8 cellular contexts compared by ENCODE assay signal in the genomic region with DNA sequence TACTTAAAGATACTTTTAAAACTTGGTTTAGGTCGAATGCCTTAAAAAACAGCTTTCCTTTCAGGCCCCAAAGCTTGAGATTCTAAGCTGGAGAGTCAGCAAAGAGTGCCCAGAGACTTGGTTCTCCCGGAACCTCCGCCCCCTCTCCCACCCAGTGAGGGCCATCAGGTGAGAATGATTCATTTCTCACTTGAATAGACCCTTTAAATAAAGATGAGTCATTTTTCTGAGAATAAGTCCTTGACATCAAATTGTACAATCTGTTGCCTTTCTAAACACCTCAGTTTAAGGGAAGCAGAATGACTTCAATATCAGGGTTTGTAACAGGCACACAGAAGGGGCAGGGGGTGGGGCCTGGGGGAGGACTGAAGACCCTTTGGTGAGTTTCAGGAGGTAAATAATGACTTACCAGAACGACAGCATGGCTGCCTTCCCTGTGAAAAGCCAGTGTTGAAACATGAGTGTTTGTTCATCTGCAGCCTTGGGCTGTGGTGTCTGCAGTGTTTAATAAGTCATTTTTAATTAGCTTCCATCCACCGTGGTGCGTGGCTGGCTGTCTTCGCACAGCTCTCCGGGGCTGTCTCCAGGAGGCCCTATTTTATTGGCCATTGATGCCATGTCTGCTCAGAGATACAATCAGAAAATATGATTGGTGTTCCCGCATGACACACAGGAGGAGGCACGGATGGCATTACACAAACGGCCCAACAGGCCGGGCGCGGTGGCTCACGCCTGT.
DNase-seq lines count a peak whose midpoint lies in the region; ATAC-seq and TF ChIP-seq lines count a peak whose summit lies in the region.

No MANE protein-coding gene starts in this region.

- BruUV-seq in A673 (replicated peaks; lab: Mats Ljungman, UMichigan) = no TSS peak

- H3K4me3 ChIP-seq in A673 (ENCODE audit: low read depth, low read length, poor library complexity, severe bottlenecking) = no peak overlapping the region

- peaks cover 30% of the 10 kb centered on the region for H3K27me3 Mint-ChIP-seq in chondrocyte (ENCODE audit: low read depth)

- no peaks in the 10 kb centered on the region for H3K36me3 Mint-ChIP-seq in chondrocyte (ENCODE audit: low read depth)

- H3K27me3 ChIP-seq in A673 (replicated peaks; ENCODE audit: insufficient read depth, low read depth, low read length, poor library complexity) = no peaks in the 10 kb centered on the region

- no peaks in the 10 kb centered on the region for H3K36me3 ChIP-seq in A673 (ENCODE audit: insufficient read depth, low read length, poor library complexity, severe bottlenecking)

- CTCF ChIA-PET in A673 (lab: Charles Lee) = interaction anchor here (0.6 to 0.8 kb wide), 6 partner anchors 203 to 1943 kb away, joined by 5 to 6 read pairs (median 5); no protein-coding TSS in a partner anchor

- H3K4me1 ChIP-seq in A673 (ENCODE audit: insufficient read depth, low read length, poor library complexity, severe bottlenecking) = peaks cover 10% of the 10 kb centered on the region

- DNase-seq in A673 (ENCODE audit: low spot score) = peak; percentile 21
- DNase-seq in MV-4-11 (lab: John Stamatoyannopoulos, UW) = peak; percentile 39
- no peak for DNase-seq in chondrocyte (ENCODE audit: low spot score)
- peak; percentile 11 for DNase-seq in stimulated activated CD4-positive, alpha-beta T cell treated with anti-CD3 and anti-CD28 coated beads, Interleukin-4, amount 100 ng/mL, for 24 hours
- DNase-seq in NCI-H1105 treated with DMSO at 0.1 percent for 48 hours (lab: John Stamatoyannopoulos, UW) = no peak
- DNase-seq in erythroblast (lab: John Stamatoyannopoulos, UW) = no peak
- no peak for DNase-seq in NAMALWA (ENCODE audit: low spot score)

- H3K4me1 Mint-ChIP-seq in chondrocyte (ENCODE audit: low read depth) = peaks cover 13% of the 10 kb centered on the region

- intact Hi-C loops in A673 (cut with micrococcal nuclease; ENCODE audit: unreplicated experiment) = loop anchor here (2.0 kb wide), 1 partner anchor 289 kb away; no protein-coding TSS in a partner anchor

- TF ChIP-seq CTCF in A673 (conservative IDR thresholded peaks at IDR 0.05; ENCODE audit: low read depth, low read length) (no peak), chondrocyte (IDR thresholded peaks at IDR 0.05) (no peak)

- no peak overlapping the region for H3K27ac ChIP-seq in A673 (ENCODE audit: low read depth, low read length, poor library complexity, severe bottlenecking)

- no peak overlapping the region for H3K4me3 Mint-ChIP-seq in chondrocyte (ENCODE audit: unreplicated experiment)

- TF ChIP-seq POLR2A in erythroblast (IDR thresholded peaks at IDR 0.05; ENCODE audit: low read length) = no peak

- H3K9me3 ChIP-seq in A673 (ENCODE audit: low read depth, low read length, poor library complexity, severe bottlenecking) = no peaks in the 10 kb centered on the region

- no peaks in the 10 kb centered on the region for H3K9me3 Mint-ChIP-seq in chondrocyte (ENCODE audit: low read depth)

- peak; percentile 40 for ATAC-seq in GM18909 (IDR thresholded peaks at IDR 0.05; ENCODE audit: poor library complexity, unreplicated experiment)

- POLR2A ChIA-PET in A673 (lab: Charles Lee; ENCODE audit: low non-redundant PET) = no interaction called here

- peak overlapping the region; percentile 85 for H3K27ac Mint-ChIP-seq in chondrocyte (ENCODE audit: unreplicated experiment)

Comparison
In these comparisons a context has a peak if more than half of its experiments do, and no peak if none do; other contexts are left out.
1. DNase-seq: peak in A673 (single experiment), MV-4-11 (single experiment) and stimulated activated CD4-positive, alpha-beta T cell treated with anti-CD3 and anti-CD28 coated beads, Interleukin-4, amount 100 ng/mL, for 24 hours (single experiment); none in chondrocyte (single experiment), NCI-H1105 treated with DMSO at 0.1 percent for 48 hours (single experiment), erythroblast (0 of 2) and NAMALWA (single experiment).